8 cellular contexts compared by ENCODE assay signal in the genomic region with DNA sequence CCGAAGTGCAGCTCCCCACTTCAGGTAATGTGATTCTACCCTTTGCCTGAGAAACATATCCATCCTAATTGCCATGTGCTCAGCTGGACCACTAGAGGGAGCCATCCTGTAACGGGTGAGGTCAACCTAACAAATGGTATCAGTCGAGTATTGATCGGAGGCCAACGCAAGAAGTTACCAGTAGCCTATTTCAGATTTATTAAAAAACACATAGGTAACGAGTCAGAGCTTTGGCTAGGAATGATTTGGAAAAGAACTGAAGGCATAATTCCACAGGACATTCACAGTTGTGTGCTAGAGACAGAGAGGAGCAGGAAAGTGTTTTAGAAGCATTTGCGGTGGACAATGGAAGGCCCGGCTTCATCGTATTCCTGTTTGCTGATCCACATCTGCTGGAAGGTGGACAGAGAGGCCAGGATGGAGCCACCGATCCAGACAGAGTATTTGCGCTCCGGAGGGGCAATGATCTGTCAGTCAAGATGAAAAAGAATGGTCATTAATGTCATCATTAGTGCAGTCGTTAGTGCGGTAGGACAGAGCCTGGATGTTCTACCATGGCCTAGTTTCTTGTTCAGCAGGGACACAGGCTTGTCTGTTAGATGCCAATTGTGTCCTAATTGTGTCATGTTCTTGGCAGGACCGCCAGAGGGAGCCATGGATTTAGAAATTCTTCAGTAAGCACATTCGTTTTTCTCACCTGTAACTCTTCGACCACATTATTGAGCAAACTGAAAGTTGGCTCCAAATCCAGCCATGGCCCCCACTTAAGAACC. TPM values are rescaled to one million over a fixed set of nuclear protein-coding genes. Genes with fewer than 3 reads are reported as not detected.
DNase-seq lines count a peak whose midpoint lies in the region; ATAC-seq and TF ChIP-seq lines count a peak whose summit lies in the region.

No MANE protein-coding gene starts in this region.

- H3K4me3 ChIP-seq in right lobe of liver, result no peak overlapping the region

- H3K27me3 ChIP-seq in right lobe of liver, result no peaks in the 10 kb centered on the region

- no peaks in the 10 kb centered on the region for H3K9me3 ChIP-seq in right lobe of liver

- peak; percentile 51 for DNase-seq in GDM1 (lab: John Stamatoyannopoulos, UW)
- DNase-seq in NCI-H524 treated with DMSO at 0.1 percent for 48 hours (lab: John Stamatoyannopoulos, UW), result peak; percentile 38
- peak; percentile 70 for DNase-seq in activated CD4-positive, alpha-beta T cell treated with anti-CD3 and anti-CD28 coated beads, Interleukin-2, amount 50 U/mL, for 1 hour
- DNase-seq in dedifferentiated amniotic fluid mesenchymal stem cell (ENCODE audit: extremely low spot score), result peak; percentile 74
- peak; percentile 50 to 87 (median 74) for DNase-seq in right lobe of liver
- DNase-seq in stimulated activated CD4-positive, alpha-beta T cell treated with anti-CD3 and anti-CD28 coated beads, Interleukin-4, amount 100 ng/mL, for 48 hours (ENCODE audit: low read depth in 2 of 2), result peak; percentile 46 to 58

- no peak for TF ChIP-seq POLR2A in right lobe of liver (IDR thresholded peaks at IDR 0.05)

- intact Hi-C loops in right lobe of liver (cut with DNase I), result loop anchor here (5.0 to 10.0 kb wide), 3 partner anchors 47 to 100 kb away; no protein-coding TSS in a partner anchor

- TF ChIP-seq CTCF in right lobe of liver (IDR thresholded peaks at IDR 0.05), result peak; percentile 80 to 92 (median 86)

- WGBS in right lobe of liver (ENCODE audit: insufficient coverage, low coverage, low lambda C conversion rate, missing lambda C conversion rate), result 17% methylated on average over 16 of the region's 17 CpGs

- peaks cover 0 to 8% (median 0%) of the 10 kb centered on the region in 4 donors for H3K36me3 ChIP-seq in right lobe of liver

- peaks cover 0 to 9% (median 0%) of the 10 kb centered on the region in 4 donors for H3K4me1 ChIP-seq in right lobe of liver

- peak; percentile 36 for ATAC-seq in HG03108 (IDR thresholded peaks at IDR 0.05; ENCODE audit: unreplicated experiment)
- ATAC-seq in right lobe of liver, result peak; percentile 87 to 91 (median 90)
- no peak for ATAC-seq in HG02571 (IDR thresholded peaks at IDR 0.05; ENCODE audit: unreplicated experiment)

- H3K27ac ChIP-seq in right lobe of liver, result peak overlapping the region; percentile 30 to 80 (median 64)

RNA-seq across cellular contexts. Expression of a gene that starts 17.5 kb away (rescaled TPM):
- total RNA-seq in right lobe of liver, result 100 to 1,000 TPM in 2 of 6 experiments, 10 to 100 TPM in 4; 15.0 to 127 (median 80.7) TPM

RNA-seq across cellular contexts. Expression of a gene that starts 55.0 kb away (rescaled TPM):
- total RNA-seq in right lobe of liver, result 1 to 10 TPM in 5 of 6 experiments, under 1 TPM in 1; 0.66 to 8.0 (median 4.2) TPM

RNA-seq across cellular contexts. Expression of a gene that starts 55.5 kb away (rescaled TPM):
- total RNA-seq in right lobe of liver, result 10 to 100 TPM in 5 of 6 experiments, 1 to 10 TPM in 1; 9.0 to 22.3 (median 18.9) TPM
